7 cellular contexts compared by ENCODE assay signal in genomic region chr1:164748253-164748899, GRCh38.
DNase-seq lines count a peak whose midpoint lies in the region; ATAC-seq, FAIRE-seq and TF ChIP-seq lines count a peak whose summit lies in the region.

No MANE protein-coding gene starts in this region.

- peak overlapping the region; percentile 91 to 93 for H3K27ac ChIP-seq in uterus

- intact Hi-C loops in uterus (cut with DNase I; ENCODE audit: low total_unique reads): no loop called here

- H3K4me3 ChIP-seq in uterus: no peak overlapping the region

- TF ChIP-seq POLR2A in uterus (IDR thresholded peaks at IDR 0.05): no peak

- ATAC-seq in HG03439 (IDR thresholded peaks at IDR 0.05; ENCODE audit: unreplicated experiment) (no peak), HG02970 (IDR thresholded peaks at IDR 0.05; ENCODE audit: low FRiP score, unreplicated experiment) (no peak)

- no peaks in the 10 kb centered on the region for H3K9me3 ChIP-seq in uterus

- FAIRE-seq in endometrium (lab: Jason Lieb, UNC): peak; percentile 72

- H3K36me3 ChIP-seq in uterus: no peaks in the 10 kb centered on the region

- H3K4me1 ChIP-seq in uterus: peaks cover 12 to 26% of the 10 kb centered on the region in 2 donors

- DNase-seq in NCI-H82 treated with DMSO at 0.1 percent for 48 hours (lab: John Stamatoyannopoulos, UW; ENCODE audit: unreplicated experiment): peak; percentile 70
- peak; percentile 51 for DNase-seq in mucosa of gallbladder (ENCODE audit: low spot score)
- peak; percentile 60 to 76 for DNase-seq in uterus
- no peak for DNase-seq in inferior parietal cortex (ENCODE audit: extremely low spot score)

- no peak for TF ChIP-seq CTCF in uterus (IDR thresholded peaks at IDR 0.05)

- no peaks in the 10 kb centered on the region for H3K27me3 ChIP-seq in uterus
